Comparison of ENCODE assay signal across 7 cellular contexts in the genomic region with DNA sequence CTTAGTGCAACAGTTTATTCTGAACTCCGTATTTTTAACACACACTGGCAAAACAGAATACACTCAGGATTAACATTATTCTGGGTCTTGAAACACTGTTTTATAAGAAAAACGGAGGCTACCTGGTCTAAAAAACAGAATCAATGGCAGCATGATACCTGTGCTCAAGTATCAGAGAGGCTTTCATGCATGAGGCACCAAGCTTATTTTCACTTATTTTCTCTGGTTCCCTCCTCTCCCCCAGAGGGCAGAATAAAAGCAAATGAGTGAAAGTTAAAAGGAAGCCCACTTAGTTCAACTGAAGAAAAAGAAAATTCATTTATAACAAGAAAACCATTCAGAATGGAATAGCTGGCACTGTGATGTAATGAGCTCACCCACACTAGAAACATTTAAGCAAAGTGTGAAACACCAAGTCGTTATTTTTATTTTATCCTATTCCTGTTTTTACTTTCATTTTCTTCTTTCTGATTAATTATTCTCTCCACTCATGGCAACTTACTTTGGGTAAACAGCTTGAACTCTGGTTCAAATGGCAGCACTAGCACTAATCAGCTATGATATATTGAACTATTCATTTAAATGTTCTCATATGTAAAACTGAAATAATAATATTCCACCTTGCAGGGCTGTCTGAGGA.
DNase-seq lines count a peak whose midpoint lies in the region; ATAC-seq and TF ChIP-seq lines count a peak whose summit lies in the region.

No MANE protein-coding gene starts in this region.

- no peak overlapping the region for H2AK5ac ChIP-seq in mesenchymal stem cell (ENCODE audit: low read length, severe bottlenecking)

- no peak overlapping the region for H2BK5ac ChIP-seq in mesenchymal stem cell (ENCODE audit: low read depth, low read length, poor library complexity, severe bottlenecking)

- H3K79me1 ChIP-seq in mesenchymal stem cell (replicated peaks; ENCODE audit: low read length, poor library complexity, severe bottlenecking): peaks cover 13% of the 10 kb centered on the region

- H3K9ac ChIP-seq in MM.1S (ENCODE audit: low read length) (no peak overlapping the region), mesenchymal stem cell (ENCODE audit: low read length) (peak overlapping the region; percentile 18)

- H3K36me3 ChIP-seq in MM.1S (replicated peaks; ENCODE audit: insufficient read depth, low read length) (no peaks in the 10 kb centered on the region), mesenchymal stem cell (ENCODE audit: control insufficient read depth in 1 of 2, insufficient read depth in 2 of 2, low read depth in 1 of 2, low read length in 2 of 2) (no peaks in the 10 kb centered on the region)

- no peak overlapping the region for H3K4ac ChIP-seq in mesenchymal stem cell (ENCODE audit: low read depth in 1 of 2, low read length in 2 of 2)

- H4K20me1 ChIP-seq in MM.1S (ENCODE audit: insufficient read depth, low read length): no peaks in the 10 kb centered on the region

- no peak overlapping the region for H3K18ac ChIP-seq in mesenchymal stem cell (ENCODE audit: low read depth in 1 of 2, low read length in 2 of 2)

- H3K27ac ChIP-seq in MM.1S (ENCODE audit: low read length) (no peak overlapping the region), mesenchymal stem cell (ENCODE audit: low read length, poor library complexity, severe bottlenecking) (no peak overlapping the region)

- no peak for DNase-seq in MM.1S
- no peak for DNase-seq in mesenchymal stem cell
- no peak for DNase-seq in GM19240 (ENCODE audit: insufficient read length, low spot score)

- peaks cover 7% of the 10 kb centered on the region; the same call in 1 of the 2 replicates for H3K79me2 ChIP-seq in MM.1S (ENCODE audit: low read length)

- no peaks in the 10 kb centered on the region for H3K9me2 ChIP-seq in MM.1S (replicated peaks; ENCODE audit: insufficient read depth, low read length)

- H3K9me3 ChIP-seq in MM.1S (replicated peaks; ENCODE audit: insufficient read depth, low read length): no peaks in the 10 kb centered on the region
- no peaks in the 10 kb centered on the region for H3K9me3 ChIP-seq in mesenchymal stem cell (ENCODE audit: control insufficient read depth, low read length)

- H2BK15ac ChIP-seq in mesenchymal stem cell (ENCODE audit: low read depth, poor library complexity, severe bottlenecking): no peak overlapping the region

- H2AFZ ChIP-seq in MM.1S (ENCODE audit: low read length) (no peak overlapping the region), mesenchymal stem cell (ENCODE audit: low read depth, low read length) (no peak overlapping the region)

- no peak overlapping the region for H4K91ac ChIP-seq in mesenchymal stem cell (ENCODE audit: low read length)

- H3K4me3 ChIP-seq in MM.1S (ENCODE audit: low read length) (no peak overlapping the region), mesenchymal stem cell (ENCODE audit: insufficient read depth in 1 of 2, low read depth in 1 of 2, low read length in 2 of 2) (peak overlapping the region in 1 of 2 experiments; percentile 28)

- H2BK120ac ChIP-seq in mesenchymal stem cell (ENCODE audit: low read depth, low read length): no peak overlapping the region

- no peak for TF ChIP-seq CTCF in MM.1S (IDR thresholded peaks at IDR 0.05; ENCODE audit: low read length)

- no peak overlapping the region for H3K23ac ChIP-seq in mesenchymal stem cell (ENCODE audit: low read length in 2 of 2)

- no peak overlapping the region for H2BK12ac ChIP-seq in mesenchymal stem cell (ENCODE audit: low read length in 2 of 2)

- H3K14ac ChIP-seq in mesenchymal stem cell (ENCODE audit: low read length in 2 of 2): no peak overlapping the region

- H4K8ac ChIP-seq in mesenchymal stem cell (ENCODE audit: low read length): no peak overlapping the region

- 88% methylated on average over 3 of the region's 3 CpGs for WGBS in mesenchymal stem cell

- ATAC-seq in GM18511 (IDR thresholded peaks at IDR 0.05; ENCODE audit: unreplicated experiment) (peak; percentile 70), GM21619 (IDR thresholded peaks at IDR 0.05; ENCODE audit: unreplicated experiment) (peak; percentile 55), HG02884 (IDR thresholded peaks at IDR 0.05; ENCODE audit: unreplicated experiment) (no peak), GM18520 (IDR thresholded peaks at IDR 0.05; ENCODE audit: unreplicated experiment) (no peak)

- no peaks in the 10 kb centered on the region for H3K27me3 ChIP-seq in MM.1S (replicated peaks; ENCODE audit: insufficient read depth, low read length)
- no peaks in the 10 kb centered on the region for H3K27me3 ChIP-seq in mesenchymal stem cell (ENCODE audit: control insufficient read depth in 1 of 2, insufficient read depth in 1 of 2, low read length in 2 of 2)

- no peaks in the 10 kb centered on the region for H3F3A ChIP-seq in MM.1S (ENCODE audit: insufficient read depth, low read length)

- H3K4me1 ChIP-seq in MM.1S (ENCODE audit: low read length) (0 out of 2 replicates have a peak, but pooled peaks cover 8% of the 10 kb centered on the region), mesenchymal stem cell (ENCODE audit: control insufficient read depth, insufficient read depth, low read depth, low read length) (peaks cover 4% of the 10 kb centered on the region)

- H3K4me2 ChIP-seq in MM.1S (ENCODE audit: low read depth, low read length) (peak overlapping the region; percentile 20; the same call in 1 of the 2 replicates), mesenchymal stem cell (ENCODE audit: low read length, poor library complexity, severe bottlenecking) (no peak overlapping the region)

Comparison
In these comparisons a context has a peak if more than half of its experiments do, and no peak if none do; other contexts are left out.
1. ATAC-seq: peak in GM18511 (single experiment) and GM21619 (single experiment); none in HG02884 (single experiment) and GM18520 (single experiment).